Comparison of ENCODE assay signal across 15 cellular contexts in the genomic region with DNA sequence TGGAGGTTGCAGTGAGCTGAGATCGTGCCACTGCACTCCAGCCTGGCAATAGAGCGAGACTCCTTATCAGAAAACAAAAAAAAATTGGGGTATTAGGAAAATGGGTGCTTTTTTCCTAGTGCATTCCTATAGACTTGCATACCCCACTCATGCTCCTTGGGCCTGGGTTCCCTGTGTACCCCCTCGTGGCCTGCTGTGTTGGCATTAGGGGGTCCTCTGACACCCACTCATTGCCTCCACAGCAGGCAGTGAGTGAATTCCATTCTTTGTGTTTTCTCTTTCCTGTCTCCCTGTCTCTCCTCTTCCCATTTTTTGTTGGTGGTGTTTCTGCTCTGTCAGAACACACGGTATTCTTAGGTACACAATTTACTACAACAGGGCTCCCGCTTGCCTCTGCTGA. TPM values are rescaled to one million over a fixed set of nuclear protein-coding genes. Genes with fewer than 3 reads are reported as not detected.
DNase-seq lines count a peak whose midpoint lies in the region; ATAC-seq and TF ChIP-seq lines count a peak whose summit lies in the region.
"Had no signal": no experiment of that assay in that cellular context is flagged by ENCODE, and none has a peak within 500 bp of the region (broad histone marks: within the 10 kb centered on the region; RNA-seq: fewer than 3 reads in every experiment).

No MANE protein-coding gene starts in this region.

- H3K36me3 ChIP-seq in psoas muscle (ENCODE audit: insufficient read depth in 1 of 2, low read depth in 1 of 2): peaks cover 3 to 45% of the 10 kb centered on the region in 2 donors

- H3K9me3 Mint-ChIP-seq in activated T-cell treated with anti-CD3 and anti-CD28 coated beads, Interleukin-2, amount 50 U/mL, for 4 hours: no peaks in the 10 kb centered on the region
- H3K9me3 Mint-ChIP-seq in activated CD8-positive, alpha-beta T cell treated with anti-CD3 and anti-CD28 coated beads for 36 hours: no peaks in the 10 kb centered on the region

- no peak for ATAC-seq in activated T-cell treated with anti-CD3 and anti-CD28 coated beads, Interleukin-2, amount 50 U/mL, for 4 hours
- no peak for ATAC-seq in activated CD8-positive, alpha-beta T cell treated with anti-CD3 and anti-CD28 coated beads for 36 hours
- ATAC-seq in psoas muscle (no peak), HG02642 (IDR thresholded peaks at IDR 0.05; ENCODE audit: poor library complexity, unreplicated experiment) (no peak), GM18505 (IDR thresholded peaks at IDR 0.05; ENCODE audit: unreplicated experiment) (no peak), HG02852 (IDR thresholded peaks at IDR 0.05; ENCODE audit: unreplicated experiment) (no peak)

- peak overlapping the region; percentile 88 for H3K27ac Mint-ChIP-seq in activated CD8-positive, alpha-beta T cell treated with anti-CD3 and anti-CD28 coated beads for 36 hours

- no peak overlapping the region for H3K4me3 ChIP-seq in psoas muscle

- H3K4me1 ChIP-seq in psoas muscle: no peaks in the 10 kb centered on the region

- intact Hi-C loops in activated CD8-positive, alpha-beta T cell treated with anti-CD3 and anti-CD28 coated beads for 36 hours (cut with micrococcal nuclease): no loop called here
- intact Hi-C loops in psoas muscle (cut with DNase I): no loop called here

- H3K27me3 Mint-ChIP-seq in activated T-cell treated with anti-CD3 and anti-CD28 coated beads, Interleukin-2, amount 50 U/mL, for 4 hours (ENCODE audit: low read depth): no peaks in the 10 kb centered on the region
- H3K27me3 Mint-ChIP-seq in activated CD8-positive, alpha-beta T cell treated with anti-CD3 and anti-CD28 coated beads for 36 hours: no peaks in the 10 kb centered on the region

- 91 to 96% (median 95%) methylated on average over 5 of the region's 5 CpGs for WGBS in psoas muscle, 3 donors

- no peaks in the 10 kb centered on the region for H3K9me3 ChIP-seq in psoas muscle
- H3K9me3 ChIP-seq: neutrophil had no signal

- TF ChIP-seq POLR2A in GM18505 (IDR thresholded peaks at IDR 0.05; ENCODE audit: borderline replicate concordance, extremely low read depth, insufficient read depth, insufficient read length): no peak

- POLR2A ChIA-PET in activated CD8-positive, alpha-beta T cell treated with anti-CD3 and anti-CD28 coated beads for 36 hours (lab: Charles Lee): interaction anchor here (1.6 kb wide), 1 partner anchor 9 kb away, joined by 4 read pairs; no protein-coding TSS in a partner anchor

- peaks cover 27% of the 10 kb centered on the region for H3K4me1 Mint-ChIP-seq in activated T-cell treated with anti-CD3 and anti-CD28 coated beads, Interleukin-2, amount 50 U/mL, for 4 hours (ENCODE audit: low read depth)
- H3K4me1 Mint-ChIP-seq in activated CD8-positive, alpha-beta T cell treated with anti-CD3 and anti-CD28 coated beads for 36 hours (ENCODE audit: low read depth): peaks cover 21% of the 10 kb centered on the region

- no peak for TF ChIP-seq CTCF in activated CD8-positive, alpha-beta T cell treated with anti-CD3 and anti-CD28 coated beads for 36 hours (IDR thresholded peaks at IDR 0.05)
- TF ChIP-seq CTCF in psoas muscle (IDR thresholded peaks at IDR 0.05): no peak

- H3K27ac ChIP-seq in epithelial cell of prostate (peak overlapping the region; percentile 9), psoas muscle (peak overlapping the region; percentile 38)
- H3K27ac ChIP-seq: foreskin keratinocyte, WERI-Rb-1 had no signal

- no peak for DNase-seq in activated T-cell treated with anti-CD3 and anti-CD28 coated beads, Interleukin-2, amount 50 U/mL, for 4 hours
- no peak for DNase-seq in activated T-cell treated with anti-CD3 and anti-CD28 coated beads, Interleukin-2, amount 50 U/mL, for 1 hour
- DNase-seq in activated CD8-positive, alpha-beta T cell treated with anti-CD3 and anti-CD28 coated beads for 36 hours: no peak
- DNase-seq in epithelial cell of prostate (ENCODE audit: low read depth, low spot score): no peak
- no peak for DNase-seq in psoas muscle
- DNase-seq: ACHN, Kasumi-1, NCI-H2029, SHP77 treated with DMSO at 0.1 percent for 48 hours, WERI-Rb-1 had no signal

- no peaks in the 10 kb centered on the region for H3K27me3 ChIP-seq in psoas muscle (ENCODE audit: insufficient read depth in 3 of 3, low read length in 2 of 3)
- H3K27me3 ChIP-seq: foreskin keratinocyte, neutrophil had no signal

- CTCF ChIA-PET in activated CD8-positive, alpha-beta T cell treated with anti-CD3 and anti-CD28 coated beads for 36 hours (lab: Charles Lee): interaction anchor here (1.3 to 2.0 kb wide), 3 partner anchors 8 to 43 kb away, joined by 3 to 6 read pairs (median 5); a partner anchor contains a TSS

- H3K4me3 Mint-ChIP-seq in activated T-cell treated with anti-CD3 and anti-CD28 coated beads, Interleukin-2, amount 50 U/mL, for 4 hours: peak overlapping the region; percentile 22
- H3K4me3 Mint-ChIP-seq in activated CD8-positive, alpha-beta T cell treated with anti-CD3 and anti-CD28 coated beads for 36 hours: no peak overlapping the region

- H3K36me3 Mint-ChIP-seq in activated T-cell treated with anti-CD3 and anti-CD28 coated beads, Interleukin-2, amount 50 U/mL, for 4 hours (ENCODE audit: insufficient read depth): peaks cover 15% of the 10 kb centered on the region
- peaks cover 22% of the 10 kb centered on the region for H3K36me3 Mint-ChIP-seq in activated CD8-positive, alpha-beta T cell treated with anti-CD3 and anti-CD28 coated beads for 36 hours (ENCODE audit: low read depth)

RNA-seq across cellular contexts. Expression of a gene that starts 42.8 kb away (rescaled TPM):
- 100 to 1,000 TPM in 2 of 3 donors, 10 to 100 TPM in 1; 95.4 to 116 (median 101) TPM for total RNA-seq in activated T-cell treated with anti-CD3 and anti-CD28 coated beads, Interleukin-2, amount 50 U/mL, for 4 hours
- total RNA-seq in activated CD8-positive, alpha-beta T cell treated with anti-CD3 and anti-CD28 coated beads for 36 hours: 10 to 100 TPM; 46.1 to 48.1 TPM
- total RNA-seq in psoas muscle: 10 to 100 TPM; 16.3 to 44.6 (median 32.4) TPM
- polyA plus RNA-seq in psoas muscle: 10 to 100 TPM; 45.9 to 66.2 (median 59.5) TPM
